In genomic region chr13:38350114-38350617, GRCh38 we compare ENCODE assay signal across 8 cellular contexts. TPM values are rescaled to one million over a fixed set of nuclear protein-coding genes. Genes with fewer than 3 reads are reported as not detected.
DNase-seq lines count a peak whose midpoint lies in the region; ATAC-seq and FAIRE-seq lines count a peak whose summit lies in the region.

No MANE protein-coding gene starts in this region.

- peak overlapping the region; percentile 92 for H3K27ac ChIP-seq in rectal smooth muscle tissue (ENCODE audit: low read depth, low read length)

- peaks cover 12% of the 10 kb centered on the region for H3K4me1 ChIP-seq in rectal smooth muscle tissue (ENCODE audit: control insufficient read depth, insufficient read depth, low read length)

- FAIRE-seq in RCC 7860 (lab: Jason Lieb, UNC), result no peak

- H3K4me3 ChIP-seq in rectal smooth muscle tissue (ENCODE audit: low read length), result peak overlapping the region; percentile 69

- no peaks in the 10 kb centered on the region for H3K27me3 Mint-ChIP-seq in activated naive CD8-positive, alpha-beta T cell

- no peaks in the 10 kb centered on the region for H3K27me3 ChIP-seq in rectal smooth muscle tissue (ENCODE audit: control insufficient read depth, insufficient read depth, low read length)

- peak overlapping the region; percentile 92 for H3K9ac ChIP-seq in rectal smooth muscle tissue (ENCODE audit: low read length)

- H3K4me3 Mint-ChIP-seq in activated naive CD8-positive, alpha-beta T cell, result peak overlapping the region; percentile 98

- peak; percentile 48 for DNase-seq in AG08396 (ENCODE audit: low spot score)
- peak; percentile 14 for DNase-seq in RCC 7860 (ENCODE audit: low spot score)
- DNase-seq in left cardiac atrium, result peak; percentile 75
- no peak for DNase-seq in Ammon's horn (ENCODE audit: low spot score)

- ATAC-seq in GM18870 (IDR thresholded peaks at IDR 0.05; ENCODE audit: unreplicated experiment) (peak; percentile 34), HG03139 (IDR thresholded peaks at IDR 0.05; ENCODE audit: unreplicated experiment) (peak; percentile 27), left cardiac atrium (peak; percentile 47 to 74)

- peak overlapping the region; percentile 99 for H3K27ac Mint-ChIP-seq in activated naive CD8-positive, alpha-beta T cell

- intact Hi-C loops in left cardiac atrium (cut with DNase I), result no loop called here

- no peaks in the 10 kb centered on the region for H3K9me3 Mint-ChIP-seq in activated naive CD8-positive, alpha-beta T cell (ENCODE audit: low read depth)

- H3K4me1 Mint-ChIP-seq in activated naive CD8-positive, alpha-beta T cell (ENCODE audit: low read depth), result peaks cover 43% of the 10 kb centered on the region

- H3K36me3 Mint-ChIP-seq in activated naive CD8-positive, alpha-beta T cell, result peaks cover 12% of the 10 kb centered on the region

- H3K36me3 ChIP-seq in rectal smooth muscle tissue (ENCODE audit: control insufficient read depth, insufficient read depth, low read length), result no peaks in the 10 kb centered on the region

RNA-seq across cellular contexts. Expression of gene UFM1, which starts 0.5 kb away (rescaled TPM):
- 10 to 100 TPM; 27.2 to 40.3 TPM for total RNA-seq in left cardiac atrium
